In genomic region chr6:119735500-119735899, GRCh38 we compare ENCODE assay signal across 18 cellular contexts.
A peak's percentile ranks its signal among the peaks of the same experiment; 100 is the strongest.
DNase-seq lines count a peak whose midpoint lies in the region; ATAC-seq, FAIRE-seq and TF ChIP-seq lines count a peak whose summit lies in the region.
"Had no signal": no experiment of that assay in that cellular context is flagged by ENCODE, and none has a peak within 500 bp of the region (broad histone marks: within the 10 kb centered on the region; RNA-seq: fewer than 3 reads in every experiment).

No MANE protein-coding gene starts in this region.

- no peak overlapping the region for H3K4me3 Mint-ChIP-seq in glutamatergic neuron (ENCODE audit: unreplicated experiment)
- no peak overlapping the region for H3K4me3 Mint-ChIP-seq in naive thymus-derived CD8-positive, alpha-beta T cell
- H3K4me3 Mint-ChIP-seq: CD4-positive, CD25-positive, alpha-beta regulatory T cell; CD8-positive, alpha-beta memory T cell had no signal

- TF ChIP-seq CTCF in bronchial epithelial cell (IDR thresholded peaks at IDR 0.05; ENCODE audit: insufficient read depth, low read length, severe bottlenecking) (no peak), glutamatergic neuron (IDR thresholded peaks at IDR 0.05; ENCODE audit: partially characterized antibody, unreplicated experiment) (no peak), sigmoid colon (IDR thresholded peaks at IDR 0.05) (no peak), upper lobe of left lung (IDR thresholded peaks at IDR 0.05) (no peak)

- peak; percentile 93 for FAIRE-seq in bronchial epithelial cell (lab: Jason Lieb, UNC)
- FAIRE-seq: A204.1, G401.6, GM12891, GM19239, H54 had no signal

- H3K36me3 Mint-ChIP-seq in glutamatergic neuron (ENCODE audit: unreplicated experiment): no peaks in the 10 kb centered on the region
- H3K36me3 Mint-ChIP-seq in naive thymus-derived CD8-positive, alpha-beta T cell: no peaks in the 10 kb centered on the region
- H3K36me3 Mint-ChIP-seq: CD4-positive, CD25-positive, alpha-beta regulatory T cell; CD8-positive, alpha-beta memory T cell had no signal

- H3K9me3 ChIP-seq in sigmoid colon: no peaks in the 10 kb centered on the region
- H3K9me3 ChIP-seq in upper lobe of left lung: no peaks in the 10 kb centered on the region
- H3K9me3 ChIP-seq: BE2C had no signal

- no peaks in the 10 kb centered on the region for H3K27me3 ChIP-seq in bronchial epithelial cell (ENCODE audit: control insufficient read depth, insufficient read depth, low read length)
- no peaks in the 10 kb centered on the region for H3K27me3 ChIP-seq in sigmoid colon
- H3K27me3 ChIP-seq in upper lobe of left lung: no peaks in the 10 kb centered on the region
- H3K27me3 ChIP-seq: BE2C had no signal

- H3K4me3 ChIP-seq in bronchial epithelial cell (ENCODE audit: low read depth, low read length) (no peak overlapping the region), sigmoid colon (no peak overlapping the region), upper lobe of left lung (no peak overlapping the region)

- TF ChIP-seq POLR2A in sigmoid colon (IDR thresholded peaks at IDR 0.05) (no peak), upper lobe of left lung (IDR thresholded peaks at IDR 0.05) (no peak)

- no peaks in the 10 kb centered on the region for H3K27me3 Mint-ChIP-seq in glutamatergic neuron (ENCODE audit: unreplicated experiment)
- H3K27me3 Mint-ChIP-seq in naive thymus-derived CD8-positive, alpha-beta T cell: peaks cover 0 to 20% (median 7%) of the 10 kb centered on the region in 5 donors

- intact Hi-C loops in sigmoid colon (cut with DNase I): no loop called here

- no peaks in the 10 kb centered on the region for H3K9me3 Mint-ChIP-seq in glutamatergic neuron (ENCODE audit: unreplicated experiment)
- no peaks in the 10 kb centered on the region for H3K9me3 Mint-ChIP-seq in naive thymus-derived CD8-positive, alpha-beta T cell
- H3K9me3 Mint-ChIP-seq: CD8-positive, alpha-beta memory T cell had no signal

- peaks cover 0 to 38% (median 27%) of the 10 kb centered on the region in 4 donors for H3K4me1 ChIP-seq in sigmoid colon
- H3K4me1 ChIP-seq in upper lobe of left lung: no peaks in the 10 kb centered on the region
- H3K4me1 ChIP-seq: BE2C had no signal

- peak overlapping the region; percentile 41 for H3K27ac Mint-ChIP-seq in glutamatergic neuron (ENCODE audit: unreplicated experiment)
- H3K27ac Mint-ChIP-seq in naive thymus-derived CD8-positive, alpha-beta T cell: no peak overlapping the region
- H3K27ac Mint-ChIP-seq: CD4-positive, CD25-positive, alpha-beta regulatory T cell; CD8-positive, alpha-beta memory T cell had no signal

- ATAC-seq in upper lobe of left lung (ENCODE audit: low FRiP score in 2 of 2): no peak
- ATAC-seq in naive thymus-derived CD8-positive, alpha-beta T cell: no peak

- H3K36me3 ChIP-seq in bronchial epithelial cell (ENCODE audit: control insufficient read depth, insufficient read depth, low read length) (no peaks in the 10 kb centered on the region), sigmoid colon (no peaks in the 10 kb centered on the region), upper lobe of left lung (no peaks in the 10 kb centered on the region)
- H3K36me3 ChIP-seq: BE2C had no signal

- DNase-seq in bronchial epithelial cell (ENCODE audit: low read depth): no peak
- no peak for DNase-seq in glutamatergic neuron
- no peak for DNase-seq in sigmoid colon
- no peak for DNase-seq in upper lobe of left lung
- DNase-seq in NCI-H2081 (lab: John Stamatoyannopoulos, UW): no peak
- DNase-seq in naive thymus-derived CD8-positive, alpha-beta T cell: no peak
- DNase-seq: ACHN; BE2C; C1 segment of cervical spinal cord; CD4-positive, CD25-positive, alpha-beta regulatory T cell; CD8-positive, alpha-beta memory T cell; COR-L47; HCEC 1CT had no signal

- H3K4me1 Mint-ChIP-seq in glutamatergic neuron (ENCODE audit: low read depth, unreplicated experiment): peaks cover 57% of the 10 kb centered on the region
- no peaks in the 10 kb centered on the region for H3K4me1 Mint-ChIP-seq in naive thymus-derived CD8-positive, alpha-beta T cell
- H3K4me1 Mint-ChIP-seq: CD4-positive, CD25-positive, alpha-beta regulatory T cell; CD8-positive, alpha-beta memory T cell had no signal

- POLR2A ChIA-PET in naive thymus-derived CD8-positive, alpha-beta T cell (lab: Charles Lee): no interaction called here

- H3K27ac ChIP-seq in sigmoid colon: peak overlapping the region in 3 of 4 donors; percentile 39 to 49 (median 43)
- H3K27ac ChIP-seq in upper lobe of left lung: no peak overlapping the region

- WGBS in sigmoid colon, 2 donors: 71 to 74% methylated on average over 4 of the region's 4 CpGs
- 72 to 87% methylated on average over 4 of the region's 4 CpGs for WGBS in upper lobe of left lung, 2 donors

- no peak for TF ChIP-seq EP300 in sigmoid colon (IDR thresholded peaks at IDR 0.05)
- TF ChIP-seq EP300 in upper lobe of left lung (IDR thresholded peaks at IDR 0.05): no peak

Comparison
In these comparisons a context has a peak if more than half of its experiments do, and no peak if none do; other contexts are left out.
1. H3K27ac ChIP-seq: peak in sigmoid colon (3 of 4); none in upper lobe of left lung (0 of 4).